9 cellular contexts compared by ENCODE assay signal in genomic region chr1:244968431-244968830, GRCh38.
DNase-seq lines count a peak whose midpoint lies in the region; ATAC-seq and TF ChIP-seq lines count a peak whose summit lies in the region.
"Had no signal": no experiment of that assay in that cellular context is flagged by ENCODE, and none has a peak within 500 bp of the region (broad histone marks: within the 10 kb centered on the region; RNA-seq: fewer than 3 reads in every experiment).

No MANE protein-coding gene starts in this region.

- DNase-seq in GM23338 (ENCODE audit: low spot score) (peak; percentile 35), left cardiac atrium (peak; percentile 31), retina (peak; percentile 26), dedifferentiated amniotic fluid mesenchymal stem cell (ENCODE audit: extremely low spot score) (no peak)
- DNase-seq in activated CD8-positive, alpha-beta T cell treated with anti-CD3 and anti-CD28 coated beads for 36 hours: no peak
- DNase-seq: stimulated activated naive CD8-positive, alpha-beta T cell treated with anti-CD3 and anti-CD28 coated beads, Interleukin-15, amount 100 ng/mL, for 72 hours had no signal

- peaks cover 11% of the 10 kb centered on the region for H3K27me3 Mint-ChIP-seq in GM23338 (ENCODE audit: insufficient read depth, low read depth, poor library complexity)
- no peaks in the 10 kb centered on the region for H3K27me3 Mint-ChIP-seq in activated CD8-positive, alpha-beta T cell treated with anti-CD3 and anti-CD28 coated beads for 36 hours
- H3K27me3 Mint-ChIP-seq: stimulated activated naive CD8-positive, alpha-beta T cell treated with anti-CD3 and anti-CD28 coated beads, Interleukin-15, amount 100 ng/mL, for 72 hours had no signal

- no peak overlapping the region for H2AFZ ChIP-seq in GM23338

- POLR2A ChIA-PET in activated CD8-positive, alpha-beta T cell treated with anti-CD3 and anti-CD28 coated beads for 36 hours (lab: Charles Lee): interaction anchor here (1.6 to 5.5 kb wide), 2 partner anchors 106 to 134 kb away, joined by 4 to 60 read pairs; partner anchors contain the start of gene HNRNPU

- H3K4me3 Mint-ChIP-seq in GM23338: peak overlapping the region; percentile 98
- peak overlapping the region; percentile 15 for H3K4me3 Mint-ChIP-seq in activated CD8-positive, alpha-beta T cell treated with anti-CD3 and anti-CD28 coated beads for 36 hours

- H3K4me3 ChIP-seq in GM23338: peak overlapping the region; percentile 55; the same call in 1 of the 2 replicates

- intact Hi-C loops in activated CD8-positive, alpha-beta T cell treated with anti-CD3 and anti-CD28 coated beads for 36 hours (cut with micrococcal nuclease): loop anchor here (5.0 kb wide), 1 partner anchor 51 kb away; no protein-coding TSS in a partner anchor
- intact Hi-C loops in left cardiac atrium (cut with DNase I): no loop called here

- no peaks in the 10 kb centered on the region for H3K27me3 ChIP-seq in GM23338 (ENCODE audit: insufficient read depth)

- H3K27ac Mint-ChIP-seq in GM23338: peak overlapping the region; percentile 98
- H3K27ac Mint-ChIP-seq in activated CD8-positive, alpha-beta T cell treated with anti-CD3 and anti-CD28 coated beads for 36 hours: no peak overlapping the region

- CTCF ChIA-PET in activated CD8-positive, alpha-beta T cell treated with anti-CD3 and anti-CD28 coated beads for 36 hours (lab: Charles Lee): interaction anchor here (2.5 kb wide), 1 partner anchor 74 kb away, joined by 6 read pairs; no protein-coding TSS in a partner anchor

- H3F3A ChIP-seq in GM23338 (replicated peaks; ENCODE audit: low read depth): no peaks in the 10 kb centered on the region

- no peak for TF ChIP-seq CTCF in GM23338 (conservative IDR thresholded peaks at IDR 0.05; ENCODE audit: low read depth in 2 of 2)
- TF ChIP-seq CTCF in activated CD8-positive, alpha-beta T cell treated with anti-CD3 and anti-CD28 coated beads for 36 hours (IDR thresholded peaks at IDR 0.05): no peak

- H3K4me1 Mint-ChIP-seq in GM23338: peaks cover 42% of the 10 kb centered on the region
- peaks cover 20% of the 10 kb centered on the region for H3K4me1 Mint-ChIP-seq in activated CD8-positive, alpha-beta T cell treated with anti-CD3 and anti-CD28 coated beads for 36 hours (ENCODE audit: low read depth)

- ATAC-seq in GM23338 (no peak), left cardiac atrium (no peak), HG02840 (IDR thresholded peaks at IDR 0.05; ENCODE audit: low FRiP score, unreplicated experiment) (no peak), GM21423 (IDR thresholded peaks at IDR 0.05; ENCODE audit: unreplicated experiment) (no peak), GM21360 (IDR thresholded peaks at IDR 0.05; ENCODE audit: unreplicated experiment) (no peak)
- no peak for ATAC-seq in activated CD8-positive, alpha-beta T cell treated with anti-CD3 and anti-CD28 coated beads for 36 hours
- ATAC-seq: stimulated activated naive CD8-positive, alpha-beta T cell treated with anti-CD3 and anti-CD28 coated beads, Interleukin-15, amount 100 ng/mL, for 72 hours had no signal

- H4K20me1 ChIP-seq in GM23338 (replicated peaks; ENCODE audit: insufficient read depth): no peaks in the 10 kb centered on the region

- no peaks in the 10 kb centered on the region for H3K36me3 ChIP-seq in GM23338 (ENCODE audit: insufficient read depth)

- peak overlapping the region; percentile 99 for H3K27ac ChIP-seq in GM23338 (ENCODE audit: low read depth)

- no peaks in the 10 kb centered on the region for H3K9me2 ChIP-seq in GM23338 (ENCODE audit: insufficient read depth)

- no peaks in the 10 kb centered on the region for H3K9me3 Mint-ChIP-seq in GM23338
- no peaks in the 10 kb centered on the region for H3K9me3 Mint-ChIP-seq in activated CD8-positive, alpha-beta T cell treated with anti-CD3 and anti-CD28 coated beads for 36 hours
- H3K9me3 Mint-ChIP-seq: stimulated activated naive CD8-positive, alpha-beta T cell treated with anti-CD3 and anti-CD28 coated beads, Interleukin-15, amount 100 ng/mL, for 72 hours had no signal

- peaks cover 2% of the 10 kb centered on the region for H3K36me3 Mint-ChIP-seq in GM23338 (ENCODE audit: low read depth)
- H3K36me3 Mint-ChIP-seq in activated CD8-positive, alpha-beta T cell treated with anti-CD3 and anti-CD28 coated beads for 36 hours (ENCODE audit: low read depth): no peaks in the 10 kb centered on the region

- peak overlapping the region; percentile 82 for H3K4me2 ChIP-seq in GM23338

- H3K4me1 ChIP-seq in GM23338 (ENCODE audit: insufficient read depth): peaks cover 30% of the 10 kb centered on the region

- H3K79me2 ChIP-seq in GM23338 (replicated peaks; ENCODE audit: insufficient read depth): peaks cover 8% of the 10 kb centered on the region

TF ChIP-seq in GM23338, 12 proteins besides CTCF, POLR2A, EP300 and RAD21 (continues in another document):
- TF ChIP-seq ZNF114 (CRISPR knock-in tag; IDR thresholded peaks at IDR 0.05) (no peak), NANOG (IDR thresholded peaks at IDR 0.05; ENCODE audit: borderline replicate concordance) (no peak), REST (IDR thresholded peaks at IDR 0.05; ENCODE audit: unreplicated experiment) (no peak)

Comparison
In these comparisons a context has a peak if more than half of its experiments do, and no peak if none do; other contexts are left out.
1. DNase-seq: peak in GM23338 (single experiment), left cardiac atrium (single experiment) and retina (single experiment); none in activated CD8-positive, alpha-beta T cell treated with anti-CD3 and anti-CD28 coated beads for 36 hours (single experiment) and dedifferentiated amniotic fluid mesenchymal stem cell (single experiment).